Comparison of ENCODE assay signal across 1 cellular context in genomic region chr7:151082151-151083070, GRCh38.
TF ChIP-seq lines count a peak whose summit lies in the region.

No MANE protein-coding gene starts in this region.

TF ChIP-seq in GM23338, 12 proteins besides CTCF, POLR2A, EP300 and RAD21 (continued from another document):
- TF ChIP-seq ZNF462 (CRISPR knock-in tag; IDR thresholded peaks at IDR 0.05) (no peak), ZNF114 (CRISPR knock-in tag; IDR thresholded peaks at IDR 0.05) (no peak), NANOG (IDR thresholded peaks at IDR 0.05; ENCODE audit: borderline replicate concordance) (no peak), JUNB (IDR thresholded peaks at IDR 0.05; ENCODE audit: unreplicated experiment) (no peak), STAT1 (IDR thresholded peaks at IDR 0.05; ENCODE audit: unreplicated experiment) (no peak), ETS1 (IDR thresholded peaks at IDR 0.05) (no peak)
TF ChIP-seq in GM23338: peak in this region for 0.
